17 cellular contexts compared by ENCODE assay signal in the genomic region with DNA sequence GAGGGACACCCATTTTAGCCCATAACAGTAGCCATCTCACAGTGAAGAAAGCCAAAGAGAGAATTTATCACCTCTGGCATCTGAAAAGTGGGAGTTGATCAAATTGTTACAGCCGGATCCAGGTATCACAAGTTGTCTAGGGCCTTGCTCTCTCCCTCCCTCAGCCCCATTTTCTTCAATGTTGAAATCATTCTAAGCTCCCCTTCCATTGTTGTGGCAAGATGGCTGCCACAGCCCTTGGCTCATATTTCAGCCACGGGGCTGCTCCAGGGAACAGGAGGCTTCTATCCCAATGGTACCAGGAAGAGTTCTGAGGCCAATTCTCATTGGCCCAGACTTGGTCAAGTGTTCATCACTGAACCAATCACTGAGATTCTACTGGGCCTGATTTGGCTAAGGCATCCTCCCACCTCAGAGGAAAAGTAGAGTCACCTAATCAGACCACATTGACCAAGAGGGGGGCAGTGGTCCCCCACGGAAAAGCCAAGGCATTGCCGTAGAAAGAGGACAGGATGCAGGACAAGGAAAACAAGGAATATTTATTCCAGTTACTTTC.
DNase-seq lines count a peak whose midpoint lies in the region; ATAC-seq and TF ChIP-seq lines count a peak whose summit lies in the region.
"Had no signal": no experiment of that assay in that cellular context is flagged by ENCODE, and none has a peak within 500 bp of the region (broad histone marks: within the 10 kb centered on the region; RNA-seq: fewer than 3 reads in every experiment).

No MANE protein-coding gene starts in this region.

- H3K9me3 ChIP-seq in SJCRH30 (replicated peaks) = no peaks in the 10 kb centered on the region
- H3K9me3 ChIP-seq in tibial artery = no peaks in the 10 kb centered on the region
- no peaks in the 10 kb centered on the region for H3K9me3 ChIP-seq in ovary
- H3K9me3 ChIP-seq: Caco-2, SJSA1 had no signal

- WGBS in ovary, 3 donors = 70 to 76% (median 74%) methylated on average over 4 of the region's 4 CpGs

- ATAC-seq in GM18502 (IDR thresholded peaks at IDR 0.05; ENCODE audit: poor library complexity, unreplicated experiment) = no peak

- H3K4me3 ChIP-seq in SJCRH30 (no peak overlapping the region), fibroblast of mammary gland (ENCODE audit: control insufficient read depth, low read depth, low read length) (no peak overlapping the region), tibial artery (no peak overlapping the region), ovary (no peak overlapping the region)
- H3K4me3 ChIP-seq: PC-9, SJSA1 had no signal

- H3K27me3 ChIP-seq in SJCRH30 = no peaks in the 10 kb centered on the region
- H3K27me3 ChIP-seq in tibial artery = no peaks in the 10 kb centered on the region
- H3K27me3 ChIP-seq in ovary = no peaks in the 10 kb centered on the region
- H3K27me3 ChIP-seq: SJSA1 had no signal

- H3K27ac ChIP-seq in SJCRH30 (no peak overlapping the region), tibial artery (peak overlapping the region; percentile 60 to 70), ovary (no peak overlapping the region)
- H3K27ac ChIP-seq: PC-9, SJSA1 had no signal

- TF ChIP-seq CTCF in fibroblast of mammary gland (conservative IDR thresholded peaks at IDR 0.05; ENCODE audit: control insufficient read depth, insufficient read depth, low read depth, low read length) (no peak), tibial artery (IDR thresholded peaks at IDR 0.05) (no peak), ovary (IDR thresholded peaks at IDR 0.05) (no peak)

- intact Hi-C loops in tibial artery (cut with DNase I; ENCODE audit: low total_unique reads) = no loop called here
- intact Hi-C loops in ovary (cut with DNase I) = no loop called here

- peaks cover 46% of the 10 kb centered on the region for H3K4me1 ChIP-seq in SJCRH30
- H3K4me1 ChIP-seq in tibial artery = peaks cover 0 to 20% (median 5%) of the 10 kb centered on the region in 4 donors
- H3K4me1 ChIP-seq in ovary (ENCODE audit: insufficient read depth) = no peaks in the 10 kb centered on the region
- H3K4me1 ChIP-seq: Caco-2, SJSA1 had no signal

- DNase-seq in NCI-H2171 treated with DMSO at 0.1 percent for 48 hours (lab: John Stamatoyannopoulos, UW) (peak; percentile 13), NCI-H2171 (lab: John Stamatoyannopoulos, UW) (no peak), SJCRH30 (peak; percentile 22 to 56), fibroblast of mammary gland (ENCODE audit: low read depth) (peak; percentile 11), tibial artery (no peak), ovary (no peak), HUDEP-2 (lab: John Stamatoyannopoulos, UW; ENCODE audit: unreplicated experiment in 76 of 76) (no peak)
- DNase-seq: Caco-2, DMS53, EL, NCI-H1048, NCI-H1436, NCI-H1930, NCI-H510A, PC-9 had no signal

- TF ChIP-seq EP300 in ovary (IDR thresholded peaks at IDR 0.05) = no peak

- no peak for TF ChIP-seq POLR2A in ovary (IDR thresholded peaks at IDR 0.05)

- H3K36me3 ChIP-seq in SJCRH30 = no peaks in the 10 kb centered on the region
- H3K36me3 ChIP-seq in tibial artery = no peaks in the 10 kb centered on the region
- H3K36me3 ChIP-seq in ovary = no peaks in the 10 kb centered on the region
- H3K36me3 ChIP-seq: SJSA1 had no signal

Comparison
In these comparisons a context has a peak if more than half of its experiments do, and no peak if none do; other contexts are left out.
1. DNase-seq: peak in NCI-H2171 treated with DMSO at 0.1 percent for 48 hours (single experiment), SJCRH30 (2 of 2) and fibroblast of mammary gland (single experiment); none in NCI-H2171 (single experiment), tibial artery (0 of 2), ovary (0 of 5) and HUDEP-2 (0 of 76).
2. H3K27ac ChIP-seq: peak in tibial artery (2 of 2); none in SJCRH30 (single experiment) and ovary (0 of 2).